Comparison of ENCODE assay signal across 1 cellular context in the genomic region with DNA sequence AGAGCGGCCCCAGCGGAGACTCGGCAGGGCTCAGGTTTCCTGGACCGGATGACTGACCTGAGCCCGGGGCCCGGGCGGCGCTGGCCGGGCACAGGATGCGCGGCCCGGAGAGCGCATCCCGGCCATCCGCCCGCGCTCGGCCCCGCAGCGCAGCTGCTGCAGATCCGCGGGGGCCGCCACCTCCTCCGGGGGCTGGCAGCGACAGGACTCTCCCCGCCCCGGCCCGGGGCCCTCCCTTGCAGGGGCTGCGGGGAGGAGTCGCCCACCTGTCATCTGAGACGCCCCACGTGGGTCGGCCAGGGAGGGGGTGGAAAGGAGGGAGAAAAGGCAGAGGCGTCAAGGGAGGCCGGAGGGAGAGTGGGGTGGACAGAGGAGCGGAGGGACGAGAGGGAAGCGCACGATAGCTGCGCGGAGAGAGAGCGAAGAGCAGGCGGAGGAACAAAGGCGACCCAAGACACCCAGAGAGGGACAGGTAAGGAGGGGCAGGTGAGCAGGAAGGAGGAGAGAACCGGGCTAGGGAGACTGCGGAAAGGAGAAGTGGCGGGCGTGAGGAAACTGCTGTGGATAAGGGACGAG.
TF ChIP-seq lines count a peak whose summit lies in the region.

No MANE protein-coding gene starts in this region.

TF ChIP-seq in HEK293, 187 proteins besides CTCF, POLR2A, EP300 and RAD21 (continued from another document and continues in another):
- no peak for TF ChIP-seq ZNF223 (tag by site-specific recombination; IDR thresholded peaks at IDR 0.05)
- peak; percentile 100 for TF ChIP-seq ZXDB (tag by site-specific recombination; IDR thresholded peaks at IDR 0.05)
- TF ChIP-seq GLI4 (tag by site-specific recombination; IDR thresholded peaks at IDR 0.05), result peak; percentile 98
- no peak for TF ChIP-seq ZNF302 (tag by site-specific recombination; IDR thresholded peaks at IDR 0.05; ENCODE audit: low read depth)
- peak; percentile 97 for TF ChIP-seq SCRT1 (tag by site-specific recombination; IDR thresholded peaks at IDR 0.05; ENCODE audit: borderline replicate concordance)
- TF ChIP-seq ZBTB26 (tag by site-specific recombination; optimal IDR thresholded peaks at IDR 0.05), result peak; percentile 68
- TF ChIP-seq ZNF174 (tag by site-specific recombination; IDR thresholded peaks at IDR 0.05), result no peak
- TF ChIP-seq ZNF664 (tag by site-specific recombination; IDR thresholded peaks at IDR 0.05), result no peak; the same call in 1 of the 2 replicates
- TF ChIP-seq, protein P1, sequence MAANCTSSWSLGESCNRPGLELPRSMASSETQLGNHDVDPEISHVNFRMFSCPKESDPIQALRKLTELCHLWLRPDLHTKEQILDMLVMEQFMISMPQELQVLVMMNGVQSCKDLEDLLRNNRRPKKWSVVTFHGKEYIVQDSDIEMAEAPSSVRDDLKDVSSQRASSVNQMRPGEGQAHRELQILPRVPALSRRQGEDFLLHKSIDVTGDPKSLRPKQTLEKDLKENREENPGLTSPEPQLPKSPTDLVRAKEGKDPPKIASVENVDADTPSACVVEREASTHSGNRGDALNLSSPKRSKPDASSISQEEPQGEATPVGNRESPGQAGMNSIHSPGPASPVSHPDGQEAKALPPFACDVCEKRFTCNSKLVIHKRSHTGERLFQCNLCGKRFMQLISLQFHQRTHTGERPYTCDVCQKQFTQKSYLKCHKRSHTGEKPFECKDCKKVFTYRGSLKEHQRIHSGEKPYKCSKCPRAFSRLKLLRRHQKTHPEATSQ (tag by site-specific recombination; IDR thresholded peaks at IDR 0.05), result peak; percentile 94
- TF ChIP-seq ZNF843 (tag by site-specific recombination; IDR thresholded peaks at IDR 0.05), result peak; percentile 88
- no peak for TF ChIP-seq ZNF292 (tag by site-specific recombination; IDR thresholded peaks at IDR 0.05; ENCODE audit: borderline replicate concordance, low read depth)
- peak; percentile 94 for TF ChIP-seq KLF17 (tag by site-specific recombination; IDR thresholded peaks at IDR 0.05)
- TF ChIP-seq ZBTB48 (tag by site-specific recombination; IDR thresholded peaks at IDR 0.05), result peak; percentile 100
- no peak for TF ChIP-seq ZNF658 (tag by site-specific recombination; IDR thresholded peaks at IDR 0.05)
- TF ChIP-seq ZNF776 (tag by site-specific recombination; IDR thresholded peaks at IDR 0.05; ENCODE audit: borderline replicate concordance), result no peak
- no peak for TF ChIP-seq ZNF274 (IDR thresholded peaks at IDR 0.05; ENCODE audit: low read length)
- no peak for TF ChIP-seq ZNF274 (tag by site-specific recombination; IDR thresholded peaks at IDR 0.05; ENCODE audit: borderline replicate concordance)
- no peak for TF ChIP-seq ZNF624 (tag by site-specific recombination; IDR thresholded peaks at IDR 0.05)
- no peak for TF ChIP-seq ZBTB6 (tag by site-specific recombination; IDR thresholded peaks at IDR 0.05)
- TF ChIP-seq ZNF350 (tag by site-specific recombination; IDR thresholded peaks at IDR 0.05), result no peak
- no peak for TF ChIP-seq ZNF155 (tag by site-specific recombination; IDR thresholded peaks at IDR 0.05)
- no peak for TF ChIP-seq ZNF555 (tag by site-specific recombination; conservative IDR thresholded peaks at IDR 0.05)
- no peak for TF ChIP-seq ZNF10 (tag by site-specific recombination; IDR thresholded peaks at IDR 0.05)
- no peak for TF ChIP-seq ZNF830 (tag by site-specific recombination; IDR thresholded peaks at IDR 0.05; ENCODE audit: low read depth)
- peak; percentile 64 for TF ChIP-seq IKZF3 (tag by site-specific recombination; IDR thresholded peaks at IDR 0.05)
- peak; percentile 88 for TF ChIP-seq YY2 (tag by site-specific recombination; IDR thresholded peaks at IDR 0.05)
- TF ChIP-seq ZNF561 (tag by site-specific recombination; IDR thresholded peaks at IDR 0.05; ENCODE audit: borderline replicate concordance), result peak; percentile 85; the same call in 1 of the 2 replicates
- TF ChIP-seq, protein P2, sequence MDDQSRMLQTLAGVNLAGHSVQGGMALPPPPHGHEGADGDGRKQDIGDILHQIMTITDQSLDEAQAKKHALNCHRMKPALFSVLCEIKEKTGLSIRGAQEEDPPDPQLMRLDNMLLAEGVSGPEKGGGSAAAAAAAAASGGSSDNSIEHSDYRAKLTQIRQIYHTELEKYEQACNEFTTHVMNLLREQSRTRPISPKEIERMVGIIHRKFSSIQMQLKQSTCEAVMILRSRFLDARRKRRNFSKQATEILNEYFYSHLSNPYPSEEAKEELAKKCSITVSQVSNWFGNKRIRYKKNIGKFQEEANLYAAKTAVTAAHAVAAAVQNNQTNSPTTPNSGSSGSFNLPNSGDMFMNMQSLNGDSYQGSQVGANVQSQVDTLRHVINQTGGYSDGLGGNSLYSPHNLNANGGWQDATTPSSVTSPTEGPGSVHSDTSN (CRISPR knock-in tag; IDR thresholded peaks at IDR 0.05), result 0 out of 2 replicates have a peak, but pooled peaks have one; percentile 2
- TF ChIP-seq ZNF596 (tag by site-specific recombination; IDR thresholded peaks at IDR 0.05), result peak; percentile 27; the same call in 1 of the 2 replicates
- no peak for TF ChIP-seq ZNF48 (tag by site-specific recombination; IDR thresholded peaks at IDR 0.05)
- TF ChIP-seq, protein P3, sequence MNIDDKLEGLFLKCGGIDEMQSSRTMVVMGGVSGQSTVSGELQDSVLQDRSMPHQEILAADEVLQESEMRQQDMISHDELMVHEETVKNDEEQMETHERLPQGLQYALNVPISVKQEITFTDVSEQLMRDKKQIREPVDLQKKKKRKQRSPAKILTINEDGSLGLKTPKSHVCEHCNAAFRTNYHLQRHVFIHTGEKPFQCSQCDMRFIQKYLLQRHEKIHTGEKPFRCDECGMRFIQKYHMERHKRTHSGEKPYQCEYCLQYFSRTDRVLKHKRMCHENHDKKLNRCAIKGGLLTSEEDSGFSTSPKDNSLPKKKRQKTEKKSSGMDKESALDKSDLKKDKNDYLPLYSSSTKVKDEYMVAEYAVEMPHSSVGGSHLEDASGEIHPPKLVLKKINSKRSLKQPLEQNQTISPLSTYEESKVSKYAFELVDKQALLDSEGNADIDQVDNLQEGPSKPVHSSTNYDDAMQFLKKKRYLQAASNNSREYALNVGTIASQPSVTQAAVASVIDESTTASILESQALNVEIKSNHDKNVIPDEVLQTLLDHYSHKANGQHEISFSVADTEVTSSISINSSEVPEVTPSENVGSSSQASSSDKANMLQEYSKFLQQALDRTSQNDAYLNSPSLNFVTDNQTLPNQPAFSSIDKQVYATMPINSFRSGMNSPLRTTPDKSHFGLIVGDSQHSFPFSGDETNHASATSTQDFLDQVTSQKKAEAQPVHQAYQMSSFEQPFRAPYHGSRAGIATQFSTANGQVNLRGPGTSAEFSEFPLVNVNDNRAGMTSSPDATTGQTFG (tag by site-specific recombination; IDR thresholded peaks at IDR 0.05; ENCODE audit: borderline replicate concordance), result no peak; the same call in 1 of the 2 replicates
- TF ChIP-seq SETDB1 (IDR thresholded peaks at IDR 0.05; ENCODE audit: insufficient read length, low read length), result peak; percentile 24
- TF ChIP-seq ZBTB49 (tag by site-specific recombination; IDR thresholded peaks at IDR 0.05; ENCODE audit: low read depth), result no peak
- TF ChIP-seq ZNF416 (tag by site-specific recombination; IDR thresholded peaks at IDR 0.05), result no peak
- TF ChIP-seq ZNF121 (tag by site-specific recombination; IDR thresholded peaks at IDR 0.05), result no peak; the same call in 1 of the 2 replicates
- TF ChIP-seq ZNF23 (tag by site-specific recombination; IDR thresholded peaks at IDR 0.05; ENCODE audit: borderline replicate concordance), result no peak
- TF ChIP-seq, protein P4, sequence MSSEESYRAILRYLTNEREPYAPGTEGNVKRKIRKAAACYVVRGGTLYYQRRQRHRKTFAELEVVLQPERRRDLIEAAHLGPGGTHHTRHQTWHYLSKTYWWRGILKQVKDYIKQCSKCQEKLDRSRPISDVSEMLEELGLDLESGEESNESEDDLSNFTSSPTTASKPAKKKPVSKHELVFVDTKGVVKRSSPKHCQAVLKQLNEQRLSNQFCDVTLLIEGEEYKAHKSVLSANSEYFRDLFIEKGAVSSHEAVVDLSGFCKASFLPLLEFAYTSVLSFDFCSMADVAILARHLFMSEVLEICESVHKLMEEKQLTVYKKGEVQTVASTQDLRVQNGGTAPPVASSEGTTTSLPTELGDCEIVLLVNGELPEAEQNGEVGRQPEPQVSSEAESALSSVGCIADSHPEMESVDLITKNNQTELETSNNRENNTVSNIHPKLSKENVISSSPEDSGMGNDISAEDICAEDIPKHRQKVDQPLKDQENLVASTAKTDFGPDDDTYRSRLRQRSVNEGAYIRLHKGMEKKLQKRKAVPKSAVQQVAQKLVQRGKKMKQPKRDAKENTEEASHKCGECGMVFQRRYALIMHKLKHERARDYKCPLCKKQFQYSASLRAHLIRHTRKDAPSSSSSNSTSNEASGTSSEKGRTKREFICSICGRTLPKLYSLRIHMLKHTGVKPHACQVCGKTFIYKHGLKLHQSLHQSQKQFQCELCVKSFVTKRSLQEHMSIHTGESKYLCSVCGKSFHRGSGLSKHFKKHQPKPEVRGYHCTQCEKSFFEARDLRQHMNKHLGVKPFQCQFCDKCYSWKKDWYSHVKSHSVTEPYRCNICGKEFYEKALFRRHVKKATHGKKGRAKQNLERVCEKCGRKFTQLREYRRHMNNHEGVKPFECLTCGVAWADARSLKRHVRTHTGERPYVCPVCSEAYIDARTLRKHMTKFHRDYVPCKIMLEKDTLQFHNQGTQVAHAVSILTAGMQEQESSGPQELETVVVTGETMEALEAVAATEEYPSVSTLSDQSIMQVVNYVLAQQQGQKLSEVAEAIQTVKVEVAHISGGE (tag by site-specific recombination; conservative IDR thresholded peaks at IDR 0.05; ENCODE audit: low read depth), result peak; percentile 87
- TF ChIP-seq ZFP41 (tag by site-specific recombination; IDR thresholded peaks at IDR 0.05; ENCODE audit: borderline replicate concordance), result no peak; the same call in 1 of the 2 replicates
- no peak for TF ChIP-seq ZNF585B (tag by site-specific recombination; IDR thresholded peaks at IDR 0.05)
- peak; percentile 94 for TF ChIP-seq SP7 (tag by site-specific recombination; IDR thresholded peaks at IDR 0.05)
- peak; percentile 91 for TF ChIP-seq FEZF1 (tag by site-specific recombination; IDR thresholded peaks at IDR 0.05)
- TF ChIP-seq ZFP3 (tag by site-specific recombination; IDR thresholded peaks at IDR 0.05; ENCODE audit: low read depth), result peak; percentile 60; the same call in 1 of the 2 replicates
- TF ChIP-seq ZNF394 (tag by site-specific recombination; IDR thresholded peaks at IDR 0.05; ENCODE audit: borderline replicate concordance), result peak; percentile 86; the same call in 1 of the 2 replicates
- TF ChIP-seq ZNF138 (tag by site-specific recombination; IDR thresholded peaks at IDR 0.05; ENCODE audit: borderline replicate concordance), result no peak
- TF ChIP-seq AEBP2 (tag by site-specific recombination; IDR thresholded peaks at IDR 0.05; ENCODE audit: borderline replicate concordance), result peak; percentile 72; the same call in 1 of the 2 replicates
